In genomic region chr3:136819784-136820640, GRCh38 we compare ENCODE assay signal across 8 cellular contexts. TPM values are rescaled to one million over a fixed set of nuclear protein-coding genes. Genes with fewer than 3 reads are reported as not detected.
DNase-seq lines count a peak whose midpoint lies in the region; ATAC-seq and TF ChIP-seq lines count a peak whose summit lies in the region.

No MANE protein-coding gene starts in this region.

- peak overlapping the region; percentile 83 to 94 (median 89) for H3K4me3 Mint-ChIP-seq in CD4-positive, alpha-beta memory T cell

- 7% methylated on average over 48 of the region's 49 CpGs for whole genome bisulfite sequencing in prostate gland

- peaks cover 13% of the 10 kb centered on the region for H3K27me3 ChIP-seq in CD4-positive, alpha-beta memory T cell (ENCODE audit: insufficient read depth, low read length)
- H3K27me3 ChIP-seq in HUES6 (ENCODE audit: control insufficient read depth, insufficient read depth, low read length): peaks cover 29% of the 10 kb centered on the region
- H3K27me3 ChIP-seq in prostate gland (replicated peaks; ENCODE audit: insufficient read depth): no peaks in the 10 kb centered on the region

- no peaks in the 10 kb centered on the region for H3K9me3 ChIP-seq in CD4-positive, alpha-beta memory T cell (ENCODE audit: control insufficient read depth in 1 of 2, low read length in 2 of 2)
- H3K9me3 ChIP-seq in HUES6 (ENCODE audit: control insufficient read depth, insufficient read depth, low read depth, low read length) (peaks cover 5% of the 10 kb centered on the region; the same call in 1 of the 2 replicates), prostate gland (no peaks in the 10 kb centered on the region)

- TF ChIP-seq CTCF in astrocyte of the cerebellum (IDR thresholded peaks at IDR 0.05; ENCODE audit: low read depth, low read length, missing control alignments): no peak
- TF ChIP-seq CTCF in prostate gland (IDR thresholded peaks at IDR 0.05): no peak

- H3K4me1 Mint-ChIP-seq in CD4-positive, alpha-beta memory T cell: peaks cover 14 to 21% (median 18%) of the 10 kb centered on the region in 4 donors

- H3K27ac Mint-ChIP-seq in CD4-positive, alpha-beta memory T cell: peak overlapping the region in 4 of 7 donors; percentile 11 to 65 (median 42)

- H3K9me3 Mint-ChIP-seq in CD4-positive, alpha-beta memory T cell: peaks cover 0 to 16% (median 9%) of the 10 kb centered on the region in 8 donors

- H3K27ac ChIP-seq in CD4-positive, alpha-beta memory T cell (ENCODE audit: low read depth, low read length): no peak overlapping the region
- no peak overlapping the region for H3K27ac ChIP-seq in HUES6 (ENCODE audit: low read depth, low read length)
- H3K27ac ChIP-seq in prostate gland: peak overlapping the region; percentile 55 to 62

- peaks cover 17% of the 10 kb centered on the region for H3K4me1 ChIP-seq in CD4-positive, alpha-beta memory T cell (ENCODE audit: insufficient read depth, low read length)
- H3K4me1 ChIP-seq in HUES6 (ENCODE audit: control insufficient read depth, insufficient read depth, low read length) (peaks cover 18% of the 10 kb centered on the region), prostate gland (replicated peaks) (no peaks in the 10 kb centered on the region)

- peak overlapping the region; percentile 54 for H3K9ac ChIP-seq in HUES6 (ENCODE audit: low read length)

- no peaks in the 10 kb centered on the region for H3K36me3 ChIP-seq in CD4-positive, alpha-beta memory T cell (ENCODE audit: insufficient read depth, low read length)
- H3K36me3 ChIP-seq in HUES6 (ENCODE audit: control insufficient read depth, insufficient read depth, low read length) (no peaks in the 10 kb centered on the region), prostate gland (no peaks in the 10 kb centered on the region)

- H3K27me3 Mint-ChIP-seq in CD4-positive, alpha-beta memory T cell: peaks cover 21 to 39% of the 10 kb centered on the region in 2 donors

- no peak for TF ChIP-seq POLR2A in prostate gland (IDR thresholded peaks at IDR 0.05)

- CTCF ChIA-PET in CD4-positive, alpha-beta memory T cell (lab: Charles Lee; ENCODE audit: partially characterized antibody): interaction anchor here (1.0 to 1.6 kb wide), 3 partner anchors 25 to 194 kb away, joined by 3 to 5 read pairs (median 3); partner anchors contain the start of gene STAG1

- in situ Hi-C loops in astrocyte of the cerebellum (cut with HindIII; ENCODE audit: low sequenced_read_pairs): no loop called here

- H3K36me3 Mint-ChIP-seq in CD4-positive, alpha-beta memory T cell: no peaks in the 10 kb centered on the region

- peak; percentile 14 to 37 (median 27) for DNase-seq in CD4-positive, alpha-beta memory T cell
- DNase-seq in SK-N-DZ (ENCODE audit: low spot score) (peak; percentile 72), astrocyte of the cerebellum (ENCODE audit: low read depth) (no peak), hepatic stellate cell (ENCODE audit: low spot score) (peak; percentile 41), prostate gland (ENCODE audit: low spot score) (peak; percentile 26), superior temporal gyrus (ENCODE audit: extremely low spot score) (no peak)

- peak overlapping the region; percentile 50 to 63 for H3K4me3 ChIP-seq in CD4-positive, alpha-beta memory T cell (ENCODE audit: low read length in 2 of 2)
- H3K4me3 ChIP-seq in HUES6 (ENCODE audit: low read depth, low read length): peak overlapping the region; percentile 74
- H3K4me3 ChIP-seq in astrocyte of the cerebellum (ENCODE audit: low read depth, low read length): peak overlapping the region; percentile 80
- peak overlapping the region; percentile 47 to 62 for H3K4me3 ChIP-seq in prostate gland

- POLR2A ChIA-PET in CD4-positive, alpha-beta memory T cell (lab: Charles Lee; ENCODE audit: partially characterized antibody): interaction anchor here (0.9 kb wide), 1 partner anchor 68 kb away, joined by 3 read pairs; the partner anchor contains the start of gene STAG1

- ATAC-seq in HG03095 (IDR thresholded peaks at IDR 0.05; ENCODE audit: unreplicated experiment): no peak

- intact Hi-C loops in CD4-positive, alpha-beta memory T cell (cut with micrococcal nuclease): loop anchor here (2.0 to 5.0 kb wide), 2 partner anchors 42 to 67 kb away; partner anchors contain the start of genes NCK1 and STAG1
- intact Hi-C loops in prostate gland (cut with DNase I): no loop called here

RNA-seq across cellular contexts. Expression of gene SLC35G2, which starts 1.1 kb away (rescaled TPM):
- under 1 TPM; 0.17 to 0.42 TPM for total RNA-seq in CD4-positive, alpha-beta memory T cell
- under 1 TPM; 0.26 to 0.38 TPM for polyA plus RNA-seq in CD4-positive, alpha-beta memory T cell
- 20.6 and 20.7 TPM in 2 replicates for polyA plus RNA-seq in SK-N-DZ (2014; cell fraction: cytosol; rRNA removed)
- 20.3 and 23.4 TPM in 2 replicates for polyA plus RNA-seq in SK-N-DZ (2014; cell fraction: nucleus; rRNA removed)
- total RNA-seq in prostate gland: 10 to 100 TPM in 1 of 2 donors, 1 to 10 TPM in 1; 2.9 to 17.4 TPM

RNA-seq across cellular contexts. Expression of gene NCK1, which starts 42.0 kb away (rescaled TPM):
- total RNA-seq in CD4-positive, alpha-beta memory T cell: 10 to 100 TPM; 61.2 to 68.4 TPM
- polyA plus RNA-seq in CD4-positive, alpha-beta memory T cell: 10 to 100 TPM; 40.3 to 62.1 TPM
- 15.9 and 19.6 TPM in 2 replicates for polyA plus RNA-seq in SK-N-DZ (2014; cell fraction: cytosol; rRNA removed)
- polyA plus RNA-seq in SK-N-DZ (2014; cell fraction: nucleus; rRNA removed): 9.1 and 10.0 TPM in 2 replicates
- total RNA-seq in prostate gland: 10 to 100 TPM; 23.3 to 35.6 TPM

Comparison
In these comparisons a context has a peak if more than half of its experiments do, and no peak if none do; other contexts are left out.
1. DNase-seq: peak in CD4-positive, alpha-beta memory T cell (5 of 5), SK-N-DZ (single experiment), hepatic stellate cell (single experiment) and prostate gland (single experiment); none in astrocyte of the cerebellum (single experiment) and superior temporal gyrus (single experiment).
2. H3K27ac ChIP-seq: peak in prostate gland (2 of 2); none in CD4-positive, alpha-beta memory T cell (single experiment) and HUES6 (single experiment).
3. Peak in every context shown above with its lines, with median percentiles within 50 percentile points of each other: H3K4me3 ChIP-seq.